In the genomic region with DNA sequence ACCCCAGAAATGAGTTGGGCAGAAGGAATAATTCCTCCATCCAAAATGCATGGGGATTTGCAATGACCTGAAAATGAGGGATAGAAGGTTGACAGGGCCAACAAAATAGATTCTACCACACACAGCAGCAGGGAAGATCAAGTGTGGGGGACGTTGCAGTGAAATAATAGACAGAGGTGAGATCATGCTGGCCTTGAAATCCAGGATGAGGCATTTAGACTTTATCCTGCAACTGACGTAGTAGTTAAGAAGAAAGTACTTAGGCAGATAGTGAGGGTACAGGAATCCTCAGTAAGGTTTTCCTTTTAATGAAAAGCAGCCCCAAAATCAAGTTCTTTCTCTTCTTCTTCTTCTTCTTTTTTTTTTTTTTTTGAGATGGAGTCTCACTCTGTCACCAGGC, we compare ENCODE assay signal across 18 cellular contexts. TPM values are rescaled to one million over a fixed set of nuclear protein-coding genes. Genes with fewer than 3 reads are reported as not detected.
A peak's percentile ranks its signal among the peaks of the same experiment; 100 is the strongest.
DNase-seq lines count a peak whose midpoint lies in the region; ATAC-seq and TF ChIP-seq lines count a peak whose summit lies in the region.
"Had no signal": no experiment of that assay in that cellular context is flagged by ENCODE, and none has a peak within 500 bp of the region (broad histone marks: within the 10 kb centered on the region; RNA-seq: fewer than 3 reads in every experiment).

No MANE protein-coding gene starts in this region.

- peak overlapping the region; percentile 55 for H3K27ac Mint-ChIP-seq in chondrocyte (ENCODE audit: unreplicated experiment)
- peak overlapping the region; percentile 8 for H3K27ac Mint-ChIP-seq in neural progenitor cell
- no peak overlapping the region for H3K27ac Mint-ChIP-seq in activated CD4-positive, alpha-beta T cell treated with anti-CD3 and anti-CD28 coated beads, Interleukin-2, amount 10 ng/mL, durations not matched to agents 7 days and 5 days

- CTCF ChIA-PET in activated CD4-positive, alpha-beta T cell treated with anti-CD3 and anti-CD28 coated beads, Interleukin-2, amount 10 ng/mL, durations not matched to agents 7 days and 5 days (lab: Charles Lee): no interaction called here

- no peaks in the 10 kb centered on the region for H3K36me3 Mint-ChIP-seq in chondrocyte (ENCODE audit: low read depth)
- no peaks in the 10 kb centered on the region for H3K36me3 Mint-ChIP-seq in neural progenitor cell
- peaks cover 8% of the 10 kb centered on the region for H3K36me3 Mint-ChIP-seq in activated CD4-positive, alpha-beta T cell treated with anti-CD3 and anti-CD28 coated beads, Interleukin-2, amount 10 ng/mL, durations not matched to agents 7 days and 5 days (ENCODE audit: low read depth)
- H3K36me3 Mint-ChIP-seq: CD4-positive, alpha-beta memory T cell had no signal

- intact Hi-C loops in left ventricle myocardium inferior (cut with micrococcal nuclease) (no loop called here), cardiac septum (cut with DNase I) (no loop called here)

- H3K4me2 ChIP-seq in neural progenitor cell: no peak overlapping the region
- H3K4me2 ChIP-seq: A549 had no signal

- H3K4me1 Mint-ChIP-seq in chondrocyte (ENCODE audit: low read depth) (peaks cover 49% of the 10 kb centered on the region), neural progenitor cell (peaks cover 31% of the 10 kb centered on the region)
- H3K4me1 Mint-ChIP-seq in activated CD4-positive, alpha-beta T cell treated with anti-CD3 and anti-CD28 coated beads, Interleukin-2, amount 10 ng/mL, durations not matched to agents 7 days and 5 days: peaks cover 65% of the 10 kb centered on the region

- no peaks in the 10 kb centered on the region for H3K9me3 Mint-ChIP-seq in chondrocyte (ENCODE audit: low read depth)
- no peaks in the 10 kb centered on the region for H3K9me3 Mint-ChIP-seq in neural progenitor cell
- peaks cover 10% of the 10 kb centered on the region for H3K9me3 Mint-ChIP-seq in activated CD4-positive, alpha-beta T cell treated with anti-CD3 and anti-CD28 coated beads, Interleukin-2, amount 10 ng/mL, durations not matched to agents 7 days and 5 days

- no peak overlapping the region for H2AFZ ChIP-seq in neural progenitor cell (replicated peaks)

- peak overlapping the region; percentile 10 for H3K27ac ChIP-seq in left ventricle myocardium inferior (replicated peaks)
- H3K27ac ChIP-seq in neural progenitor cell: no peak overlapping the region
- H3K27ac ChIP-seq: 22Rv1, A549, C4-2B had no signal

- no peaks in the 10 kb centered on the region for H3K79me2 ChIP-seq in neural progenitor cell (ENCODE audit: low read depth)

- H3K27me3 Mint-ChIP-seq in chondrocyte (ENCODE audit: low read depth) (no peaks in the 10 kb centered on the region), neural progenitor cell (ENCODE audit: insufficient read depth, low read depth) (peaks cover 2% of the 10 kb centered on the region)
- no peaks in the 10 kb centered on the region for H3K27me3 Mint-ChIP-seq in activated CD4-positive, alpha-beta T cell treated with anti-CD3 and anti-CD28 coated beads, Interleukin-2, amount 10 ng/mL, durations not matched to agents 7 days and 5 days
- H3K27me3 Mint-ChIP-seq: CD4-positive, alpha-beta memory T cell had no signal

- H3K9ac ChIP-seq in neural progenitor cell: no peak overlapping the region

- TF ChIP-seq CTCF in left ventricle myocardium inferior (IDR thresholded peaks at IDR 0.05; ENCODE audit: borderline replicate concordance): no peak
- no peak for TF ChIP-seq CTCF in chondrocyte (IDR thresholded peaks at IDR 0.05)
- no peak for TF ChIP-seq CTCF in neural progenitor cell (IDR thresholded peaks at IDR 0.05)

- no peak for ATAC-seq in HG03039 (IDR thresholded peaks at IDR 0.05; ENCODE audit: unreplicated experiment)
- ATAC-seq: A549, HCT116 had no signal

- H3K4me3 Mint-ChIP-seq in chondrocyte (ENCODE audit: unreplicated experiment) (no peak overlapping the region), neural progenitor cell (no peak overlapping the region)
- no peak overlapping the region for H3K4me3 Mint-ChIP-seq in activated CD4-positive, alpha-beta T cell treated with anti-CD3 and anti-CD28 coated beads, Interleukin-2, amount 10 ng/mL, durations not matched to agents 7 days and 5 days
- H3K4me3 Mint-ChIP-seq: CD4-positive, alpha-beta memory T cell had no signal

- peaks cover 7% of the 10 kb centered on the region for H3K36me3 ChIP-seq in left ventricle myocardium inferior
- no peaks in the 10 kb centered on the region for H3K36me3 ChIP-seq in neural progenitor cell

- no peak for DNase-seq in left ventricle myocardium inferior
- DNase-seq in cardiac septum (ENCODE audit: low spot score): no peak
- DNase-seq in chondrocyte (ENCODE audit: low spot score): no peak
- no peak for DNase-seq in neural progenitor cell (ENCODE audit: low spot score)
- DNase-seq in NCI-H526 (lab: John Stamatoyannopoulos, UW): no peak
- DNase-seq in activated CD4-positive, alpha-beta T cell treated with anti-CD3 and anti-CD28 coated beads, Interleukin-2, amount 10 ng/mL, durations not matched to agents 7 days and 5 days: no peak
- DNase-seq: AML-193; Calu3; CD4-positive, alpha-beta memory T cell; DMS79 treated with DMSO at 0.1 percent for 48 hours; GF-D8; GOT3; H7 had no signal

- H3K4me3 ChIP-seq in left ventricle myocardium inferior (no peak overlapping the region), neural progenitor cell (no peak overlapping the region)
- H3K4me3 ChIP-seq: A549 had no signal

- H3K4me1 ChIP-seq in left ventricle myocardium inferior (peaks cover 69% of the 10 kb centered on the region), neural progenitor cell (peaks cover 10% of the 10 kb centered on the region)
- H3K4me1 ChIP-seq: A549 had no signal

- no peaks in the 10 kb centered on the region for H4K20me1 ChIP-seq in neural progenitor cell (ENCODE audit: low read depth)

- H3F3A ChIP-seq in neural progenitor cell (ENCODE audit: low read depth): no peaks in the 10 kb centered on the region

- H3K9me3 ChIP-seq in left ventricle myocardium inferior (replicated peaks) (no peaks in the 10 kb centered on the region), neural progenitor cell (ENCODE audit: low read depth) (no peaks in the 10 kb centered on the region)
- H3K9me3 ChIP-seq: A549 had no signal

- no peaks in the 10 kb centered on the region for H3K27me3 ChIP-seq in left ventricle myocardium inferior (ENCODE audit: low read depth)
- no peaks in the 10 kb centered on the region for H3K27me3 ChIP-seq in neural progenitor cell

- POLR2A ChIA-PET in activated CD4-positive, alpha-beta T cell treated with anti-CD3 and anti-CD28 coated beads, Interleukin-2, amount 10 ng/mL, durations not matched to agents 7 days and 5 days (lab: Charles Lee): no interaction called here

RNA-seq across cellular contexts. Expression of a gene that starts 31.6 kb away (rescaled TPM):
- total RNA-seq in left ventricle myocardium inferior (12.3 TPM), cardiac septum (21.8 TPM), chondrocyte (71.1 to 109 TPM (median 105 TPM) in 3 replicates), neural progenitor cell (ENCODE audit: low replicate concordance) (86.8 and 138 TPM in 2 replicates)
- total RNA-seq in activated CD4-positive, alpha-beta T cell treated with anti-CD3 and anti-CD28 coated beads, Interleukin-2, amount 10 ng/mL, durations not matched to agents 7 days and 5 days: 10 to 100 TPM; 60.7 to 71.2 TPM
